10 cellular contexts compared by ENCODE assay signal in genomic region chr1:158181577-158181922, GRCh38. TPM values are rescaled to one million over a fixed set of nuclear protein-coding genes. Genes with fewer than 3 reads are reported as not detected.
DNase-seq lines count a peak whose midpoint lies in the region; ATAC-seq and TF ChIP-seq lines count a peak whose summit lies in the region.
"Had no signal": no experiment of that assay in that cellular context is flagged by ENCODE, and none has a peak within 500 bp of the region (broad histone marks: within the 10 kb centered on the region; RNA-seq: fewer than 3 reads in every experiment).

No MANE protein-coding gene starts in this region.

- H3K9me3 ChIP-seq in BLaER1 treated with 17β-estradiol and CSF1 and Interleukin-3, amounts not matched to agents 10 nM and 100 nM (replicated peaks in 1 of 11): peaks cover 0 to 19% (median 3%) of the 10 kb centered on the region in 11 experiments; a peak in 6 of 22 replicates
- H3K9me3 ChIP-seq in NT2/D1 (ENCODE audit: insufficient read depth, low read length) (peaks cover 7% of the 10 kb centered on the region; the same call in 1 of the 2 replicates), osteoblast (ENCODE audit: low read depth, low read length) (no peaks in the 10 kb centered on the region)

- no peak overlapping the region for H3K4me3 Mint-ChIP-seq in HFFc6

- no peak overlapping the region for H2AFZ ChIP-seq in osteoblast (ENCODE audit: low read length)

- peaks cover 22 to 37% (median 31%) of the 10 kb centered on the region in 11 experiments for H3K27me3 ChIP-seq in BLaER1 treated with 17β-estradiol and CSF1 and Interleukin-3, amounts not matched to agents 10 nM and 100 nM
- peaks cover 81% of the 10 kb centered on the region for H3K27me3 ChIP-seq in NT2/D1 (ENCODE audit: insufficient read depth, insufficient read length)
- peaks cover 44% of the 10 kb centered on the region for H3K27me3 ChIP-seq in osteoblast (ENCODE audit: insufficient read depth, low read length)

- no peak for TF ChIP-seq CTCF in epithelial cell of proximal tubule (conservative IDR thresholded peaks at IDR 0.05; ENCODE audit: low read depth, low read length)
- no peak for TF ChIP-seq CTCF in osteoblast (IDR thresholded peaks at IDR 0.05; ENCODE audit: extremely low read depth, low read depth, low read length)
- no peak for TF ChIP-seq CTCF in HFFc6 (IDR thresholded peaks at IDR 0.05)

- H3K79me2 ChIP-seq in osteoblast (ENCODE audit: insufficient read depth, low read length): no peaks in the 10 kb centered on the region

- H3K27ac ChIP-seq in BLaER1 treated with 17β-estradiol and CSF1 and Interleukin-3, amounts not matched to agents 10 nM and 100 nM: peak overlapping the region in 4 of 11 experiments; percentile 37 to 73 (median 62); a peak in 5 of 22 replicates
- no peak overlapping the region for H3K27ac ChIP-seq in osteoblast (ENCODE audit: low read depth, low read length)
- H3K27ac ChIP-seq: epithelial cell of prostate had no signal

- H3K27ac Mint-ChIP-seq in HFFc6: no peak overlapping the region

- H3K27me3 Mint-ChIP-seq in HFFc6 (ENCODE audit: insufficient read depth): peaks cover 37% of the 10 kb centered on the region

- H3K4me1 ChIP-seq in BLaER1 treated with 17β-estradiol and CSF1 and Interleukin-3, amounts not matched to agents 10 nM and 100 nM: peaks cover 8 to 71% (median 41%) of the 10 kb centered on the region in 10 experiments
- H3K4me1 ChIP-seq in NT2/D1 (ENCODE audit: insufficient read depth, insufficient read length): peaks cover 5% of the 10 kb centered on the region
- H3K4me1 ChIP-seq in osteoblast (ENCODE audit: insufficient read depth, low read length): no peaks in the 10 kb centered on the region

- H3K36me3 ChIP-seq in BLaER1 treated with 17β-estradiol and CSF1 and Interleukin-3, amounts not matched to agents 10 nM and 100 nM: peaks cover 0 to 5% (median 0%) of the 10 kb centered on the region in 11 experiments; a peak in 2 of 22 replicates
- H3K36me3 ChIP-seq in NT2/D1 (ENCODE audit: insufficient read depth, insufficient read length, low read length) (no peaks in the 10 kb centered on the region), osteoblast (ENCODE audit: insufficient read depth, low read length) (no peaks in the 10 kb centered on the region)

- H4K20me1 ChIP-seq in BLaER1 treated with 17β-estradiol and CSF1 and Interleukin-3, amounts not matched to agents 10 nM and 100 nM: no peaks in the 10 kb centered on the region
- H4K20me1 ChIP-seq in osteoblast (ENCODE audit: insufficient read depth, low read length): no peaks in the 10 kb centered on the region

- H3K9ac ChIP-seq in BLaER1 treated with 17β-estradiol and CSF1 and Interleukin-3, amounts not matched to agents 10 nM and 100 nM: peak overlapping the region in 9 of 11 experiments; percentile 55 to 72 (median 63); a peak in 14 of 22 replicates
- no peak overlapping the region for H3K9ac ChIP-seq in NT2/D1 (ENCODE audit: insufficient read length, low read depth)

- H3K4me3 ChIP-seq in BLaER1 treated with 17β-estradiol and CSF1 and Interleukin-3, amounts not matched to agents 10 nM and 100 nM: peak overlapping the region; percentile 54 to 72 (median 61)
- H3K4me3 ChIP-seq in NT2/D1 (ENCODE audit: insufficient read length, low read depth) (peak overlapping the region; percentile 66), epithelial cell of proximal tubule (ENCODE audit: low read depth, low read length) (peak overlapping the region; percentile 67), osteoblast (ENCODE audit: insufficient read depth, low read length) (no peak overlapping the region)

- peak overlapping the region; percentile 84 to 97 (median 92) for H3K4me2 ChIP-seq in BLaER1 treated with 17β-estradiol and CSF1 and Interleukin-3, amounts not matched to agents 10 nM and 100 nM
- H3K4me2 ChIP-seq in osteoblast (ENCODE audit: insufficient read depth, low read length): peak overlapping the region; percentile 63

- no peaks in the 10 kb centered on the region for H3K9me3 Mint-ChIP-seq in HFFc6

- H3K36me3 Mint-ChIP-seq in HFFc6 (ENCODE audit: low read depth): no peaks in the 10 kb centered on the region

- ATAC-seq in HG02763 (IDR thresholded peaks at IDR 0.05; ENCODE audit: unreplicated experiment) (no peak), HG02610 (IDR thresholded peaks at IDR 0.05; ENCODE audit: unreplicated experiment) (no peak), GM21381 (IDR thresholded peaks at IDR 0.05; ENCODE audit: unreplicated experiment) (no peak)

- DNase-seq in NT2/D1 (ENCODE audit: low read depth, low spot score) (no peak), epithelial cell of proximal tubule (ENCODE audit: low read depth) (no peak), osteoblast (ENCODE audit: insufficient read length, low spot score, missing footprints) (peak; percentile 77), HFFc6 (no peak)
- DNase-seq: NCI-H1092 had no signal

- peaks cover 22% of the 10 kb centered on the region for H3K4me1 Mint-ChIP-seq in HFFc6 (ENCODE audit: low read depth)

RNA-seq across cellular contexts. Expression of gene CD1D, which starts 0.9 kb away (rescaled TPM):
- total RNA-seq in epithelial cell of proximal tubule (0.72 and 3.0 TPM in 2 replicates), osteoblast (under 0.01 TPM in 1 of 2 replicates, not detected in the other)
- total RNA-seq in HFFc6 (2021; fragmentation: NEBNext Ultra II Directional; extraction: Animal tissue kit (Norgen Biotek cat#: 25700)): not detected
